ENCODE assay signal across 17 cellular contexts in genomic region chr4:105784761-105785160, GRCh38.
DNase-seq lines count a peak whose midpoint lies in the region; ATAC-seq and TF ChIP-seq lines count a peak whose summit lies in the region.
"Had no signal": no experiment of that assay in that cellular context is flagged by ENCODE, and none has a peak within 500 bp of the region (broad histone marks: within the 10 kb centered on the region; RNA-seq: fewer than 3 reads in every experiment).

No MANE protein-coding gene starts in this region.

- TF ChIP-seq CTCF in right atrium auricular region (IDR thresholded peaks at IDR 0.05) (no peak), left ventricle myocardium inferior (IDR thresholded peaks at IDR 0.05; ENCODE audit: borderline replicate concordance) (no peak), osteoblast (IDR thresholded peaks at IDR 0.05; ENCODE audit: extremely low read depth, low read depth, low read length) (no peak)

- no peaks in the 10 kb centered on the region for H4K20me1 ChIP-seq in osteoblast (ENCODE audit: insufficient read depth, low read length)
- H4K20me1 ChIP-seq: BLaER1 had no signal

- no peak overlapping the region for H3K4me3 ChIP-seq in right atrium auricular region
- H3K4me3 ChIP-seq in left ventricle myocardium inferior, result no peak overlapping the region
- H3K4me3 ChIP-seq in osteoblast (ENCODE audit: insufficient read depth, low read length), result no peak overlapping the region
- H3K4me3 ChIP-seq: BLaER1 had no signal

- H3K79me2 ChIP-seq in osteoblast (ENCODE audit: insufficient read depth, low read length), result no peaks in the 10 kb centered on the region

- DNase-seq in Right ventricle myocardium superior (no peak), right atrium auricular region (ENCODE audit: low spot score) (no peak), left ventricle myocardium inferior (no peak), osteoblast (ENCODE audit: insufficient read length, low spot score, missing footprints) (peak; percentile 34), NCI-H2171 (lab: John Stamatoyannopoulos, UW) (no peak)
- DNase-seq: 8988T; Calu3; CD4-positive, alpha-beta memory T cell; DMS79 treated with DMSO at 0.1 percent for 48 hours; GF-D8; GOT3; H7; HFFc6 had no signal

- no peak overlapping the region for H2AFZ ChIP-seq in osteoblast (ENCODE audit: low read length)

- peak; percentile 90 for ATAC-seq in Right ventricle myocardium superior (ENCODE audit: poor library complexity)
- ATAC-seq in GM18868 (IDR thresholded peaks at IDR 0.05; ENCODE audit: unreplicated experiment), result no peak
- no peak for ATAC-seq in GM21825 (IDR thresholded peaks at IDR 0.05; ENCODE audit: unreplicated experiment)
- ATAC-seq: HCT116 had no signal

- H3K4me1 ChIP-seq in right atrium auricular region, result no peaks in the 10 kb centered on the region
- H3K4me1 ChIP-seq in left ventricle myocardium inferior, result no peaks in the 10 kb centered on the region
- H3K4me1 ChIP-seq in osteoblast (ENCODE audit: insufficient read depth, low read length), result no peaks in the 10 kb centered on the region
- H3K4me1 ChIP-seq: BLaER1 had no signal

- no peak overlapping the region for H3K4me2 ChIP-seq in osteoblast (ENCODE audit: insufficient read depth, low read length)
- H3K4me2 ChIP-seq: BLaER1 had no signal

- H3K27ac ChIP-seq in right atrium auricular region (no peak overlapping the region), left ventricle myocardium inferior (replicated peaks) (peak overlapping the region; percentile 17), osteoblast (ENCODE audit: low read depth, low read length) (no peak overlapping the region)
- H3K27ac ChIP-seq: BLaER1 had no signal

- H3K27me3 ChIP-seq in right atrium auricular region (no peaks in the 10 kb centered on the region), left ventricle myocardium inferior (ENCODE audit: low read depth) (no peaks in the 10 kb centered on the region), osteoblast (ENCODE audit: insufficient read depth, low read length) (no peaks in the 10 kb centered on the region)
- H3K27me3 ChIP-seq: BLaER1 had no signal

- no peaks in the 10 kb centered on the region for H3K36me3 ChIP-seq in right atrium auricular region
- H3K36me3 ChIP-seq in left ventricle myocardium inferior, result no peaks in the 10 kb centered on the region
- no peaks in the 10 kb centered on the region for H3K36me3 ChIP-seq in osteoblast (ENCODE audit: insufficient read depth, low read length)
- H3K36me3 ChIP-seq: BLaER1 had no signal

- intact Hi-C loops in Right ventricle myocardium superior (cut with DNase I), result no loop called here
- intact Hi-C loops in left ventricle myocardium inferior (cut with micrococcal nuclease), result no loop called here

- H3K9me3 ChIP-seq in right atrium auricular region, result no peaks in the 10 kb centered on the region
- no peaks in the 10 kb centered on the region for H3K9me3 ChIP-seq in left ventricle myocardium inferior (replicated peaks)
- no peaks in the 10 kb centered on the region for H3K9me3 ChIP-seq in osteoblast (ENCODE audit: low read depth, low read length)
- H3K9me3 ChIP-seq: BLaER1 had no signal
